In genomic region chr2:108605947-108606346, GRCh38 we compare ENCODE assay signal across 12 cellular contexts.
DNase-seq lines count a peak whose midpoint lies in the region; ATAC-seq, FAIRE-seq and TF ChIP-seq lines count a peak whose summit lies in the region.
"Had no signal": no experiment of that assay in that cellular context is flagged by ENCODE, and none has a peak within 500 bp of the region (broad histone marks: within the 10 kb centered on the region; RNA-seq: fewer than 3 reads in every experiment).

No MANE protein-coding gene starts in this region.

- no peaks in the 10 kb centered on the region for H3K36me3 ChIP-seq in Loucy (ENCODE audit: insufficient read depth, low read length)
- H3K36me3 ChIP-seq: pancreas had no signal

- no peaks in the 10 kb centered on the region for H3F3A ChIP-seq in Loucy (ENCODE audit: low read depth)

- peaks cover 56% of the 10 kb centered on the region for H3K4me1 ChIP-seq in Loucy (ENCODE audit: insufficient read depth, low read length, poor library complexity, severe bottlenecking)

- H2AFZ ChIP-seq in Loucy (ENCODE audit: low read length): no peak overlapping the region

- peaks cover 95% of the 10 kb centered on the region for H3K79me2 ChIP-seq in Loucy (ENCODE audit: insufficient read depth, low read length)

- no peak for TF ChIP-seq CTCF in Loucy (conservative IDR thresholded peaks at IDR 0.05; ENCODE audit: low read length)

- H4K20me1 ChIP-seq in Loucy (ENCODE audit: insufficient read depth, low read length, poor library complexity, severe bottlenecking): no peaks in the 10 kb centered on the region

- H3K27me3 ChIP-seq in Loucy (ENCODE audit: insufficient read depth, low read length, poor library complexity, severe bottlenecking): no peaks in the 10 kb centered on the region
- H3K27me3 ChIP-seq: pancreas had no signal

- no peaks in the 10 kb centered on the region for H3K9me2 ChIP-seq in Loucy (replicated peaks; ENCODE audit: low read depth, low read length)

- peak overlapping the region; percentile 31 for H3K4me2 ChIP-seq in Loucy (ENCODE audit: low read depth, low read length, poor library complexity, severe bottlenecking)

- ATAC-seq in GM18499 (IDR thresholded peaks at IDR 0.05; ENCODE audit: insufficient read depth, unreplicated experiment) (peak; percentile 50), HG02870 (IDR thresholded peaks at IDR 0.05; ENCODE audit: unreplicated experiment) (peak; percentile 73)
- ATAC-seq: left colon, pancreas had no signal

- DNase-seq in GM19239 (ENCODE audit: insufficient read length, low spot score): no peak
- no peak for DNase-seq in stimulated activated CD4-positive, alpha-beta T cell treated with anti-CD3 and anti-CD28 coated beads, Interleukin-2, amount 100 ng/mL, for 24 hours
- DNase-seq in NCI-H2196 treated with DMSO at 0.1 percent for 48 hours (lab: John Stamatoyannopoulos, UW; ENCODE audit: unreplicated experiment): no peak
- DNase-seq in RKO (ENCODE audit: low spot score): no peak
- DNase-seq in COLO668 (lab: John Stamatoyannopoulos, UW; ENCODE audit: unreplicated experiment): no peak
- DNase-seq: caudate nucleus, left colon, NCI-H226, pancreas had no signal

- H3K9ac ChIP-seq in Loucy (ENCODE audit: low read depth, low read length, poor library complexity, severe bottlenecking): peak overlapping the region; percentile 47

- no peaks in the 10 kb centered on the region for H3K9me3 ChIP-seq in Loucy (ENCODE audit: insufficient read depth, low read depth, low read length)
- H3K9me3 ChIP-seq: pancreas had no signal

- no peak overlapping the region for H3K4me3 ChIP-seq in Loucy (ENCODE audit: low read length, poor library complexity, severe bottlenecking)
- H3K4me3 ChIP-seq: pancreas had no signal

- peak; percentile 75 for FAIRE-seq in GM19239 (lab: Jason Lieb, UNC)
- FAIRE-seq: pancreas had no signal
